In the genomic region with DNA sequence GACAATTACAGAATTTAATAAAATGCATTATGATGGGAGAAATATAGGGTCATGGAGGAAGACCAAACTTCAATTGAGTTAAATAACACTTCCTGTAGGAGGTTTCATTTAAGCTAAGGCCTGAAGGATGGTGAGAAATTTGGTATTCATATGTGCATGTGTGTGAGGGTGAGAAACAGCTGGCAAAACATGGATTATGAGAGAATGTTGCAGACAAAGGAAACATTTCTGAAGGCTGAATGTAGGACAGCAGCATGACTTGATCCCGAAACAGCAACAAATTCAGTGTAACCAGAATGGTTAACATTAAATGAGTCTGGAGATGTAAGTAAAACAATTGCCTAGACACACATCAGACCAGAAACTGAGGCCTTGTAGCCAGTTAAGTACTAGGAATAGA, we compare ENCODE assay signal across 28 cellular contexts.
"Had no signal": no experiment of that assay in that cellular context is flagged by ENCODE, and none has a peak within 500 bp of the region (broad histone marks: within the 10 kb centered on the region; RNA-seq: fewer than 3 reads in every experiment).

No MANE protein-coding gene starts in this region.

- H3K4me1 ChIP-seq: neural progenitor cell, parathyroid adenoma, psoas muscle, right atrium auricular region, right lobe of liver, sigmoid colon, stomach, thyroid gland, tibial nerve, upper lobe of left lung, uterus had no signal

- H3K9me3 ChIP-seq: ovary, psoas muscle, right atrium auricular region, right lobe of liver, sigmoid colon, stomach, thoracic aorta, thyroid gland, tibial nerve, upper lobe of left lung, uterus had no signal

- H3K4me2 ChIP-seq: neural progenitor cell, smooth muscle cell had no signal

- ATAC-seq: naive thymus-derived CD8-positive, alpha-beta T cell; natural killer cell treated with Interleukin-12 subunit alpha and Interleukin-12 subunit beta and Interleukin-15 and Interleukin-18, amount 100 ng/mL, for 72 hours; psoas muscle; right lobe of liver; stimulated activated effector memory CD8-positive, alpha-beta T cell treated with anti-CD3 and anti-CD28 coated beads, Interleukin-12 subunit alpha, Interleukin-12 subunit beta, amount 100 ng/mL, for 72 hours; stimulated activated naive B cell treated with anti-CD40 and anti-IgM and Interleukin-4, amounts not matched to agents 10 μg/mL and 1 μg/mL and 100 μg/mL, for 72 hours had no signal

- H3K4me3 ChIP-seq: neural progenitor cell, ovary, psoas muscle, right atrium auricular region, right lobe of liver, sigmoid colon, skin epidermis, smooth muscle cell, stomach, thoracic aorta, thyroid gland, tibial nerve, upper lobe of left lung, uterus had no signal

- H3K79me2 ChIP-seq: parathyroid adenoma had no signal

- H3K36me3 ChIP-seq: neural progenitor cell, ovary, right atrium auricular region, right lobe of liver, sigmoid colon, stomach, thoracic aorta, thyroid gland, tibial nerve, upper lobe of left lung, uterus had no signal

- DNase-seq: naive B cell; naive thymus-derived CD8-positive, alpha-beta T cell; occipital lobe; ovary; posterior cingulate gyrus; psoas muscle; right lobe of liver; sigmoid colon; stimulated activated CD4-positive, alpha-beta T cell treated with anti-CD3 and anti-CD28 coated beads, Interleukin-15, amount 100 ng/mL, for 24 hours; stimulated activated CD4-positive, alpha-beta T cell treated with anti-CD3 and anti-CD28 coated beads, Interleukin-2, amount 100 ng/mL, for 24 hours; stimulated activated CD4-positive, alpha-beta T cell treated with anti-CD3 and anti-CD28 coated beads, Interleukin-2, amount 100 ng/mL, for 48 hours; stimulated activated CD4-positive, alpha-beta T cell treated with anti-CD3 and anti-CD28 coated beads, Interleukin-4, amount 100 ng/mL, for 24 hours; stimulated activated naive B cell treated with anti-CD40 and anti-IgM and Interleukin-4, amounts not matched to agents 10 μg/mL and 1 μg/mL and 100 μg/mL, for 72 hours; stimulated activated naive CD4-positive, alpha-beta T cell treated with Interleukin-2 at 50 U/mL for 16 hours; stomach; thyroid gland; trophoblast cell; upper lobe of left lung; uterus had no signal

- H3K27ac ChIP-seq: neural progenitor cell, ovary, parathyroid adenoma, psoas muscle, right atrium auricular region, right lobe of liver, sigmoid colon, skin epidermis, stomach, thoracic aorta, thyroid gland, tibial nerve, upper lobe of left lung, uterus had no signal

- H2AFZ ChIP-seq: parathyroid adenoma had no signal

- H3K9ac ChIP-seq: neural progenitor cell, parathyroid adenoma had no signal

- H3K27me3 ChIP-seq: neural progenitor cell, ovary, right atrium auricular region, right lobe of liver, sigmoid colon, stomach, thyroid gland, tibial nerve, upper lobe of left lung, uterus had no signal
